Comparison of ENCODE assay signal across 30 cellular contexts in the genomic region with DNA sequence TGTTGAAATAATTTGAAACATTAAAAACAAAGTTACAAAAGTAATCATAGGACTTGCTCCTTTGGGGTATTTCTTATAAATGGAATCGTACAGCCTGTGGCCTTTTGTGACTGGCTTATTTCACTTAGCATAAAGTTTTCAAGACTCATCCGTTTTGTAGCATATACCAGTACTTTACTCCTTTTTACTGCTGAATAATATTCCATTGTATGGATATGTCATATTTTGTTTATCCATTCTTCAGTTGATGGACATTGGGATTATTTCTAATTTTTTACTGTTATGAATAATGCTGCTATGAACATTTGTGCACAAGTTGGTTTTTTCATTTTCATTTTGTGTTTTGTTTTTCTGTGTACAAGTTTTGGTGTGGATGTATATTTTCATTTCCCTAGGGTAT. TPM values are rescaled to one million over a fixed set of nuclear protein-coding genes. Genes with fewer than 3 reads are reported as not detected.
"Had no signal": no experiment of that assay in that cellular context is flagged by ENCODE, and none has a peak within 500 bp of the region (broad histone marks: within the 10 kb centered on the region; RNA-seq: fewer than 3 reads in every experiment).

No MANE protein-coding gene starts in this region.

- H3K27ac ChIP-seq: neural progenitor cell, ovary, parathyroid adenoma, psoas muscle, right lobe of liver, sigmoid colon, suprapubic skin, testis, tibial artery, transverse colon, upper lobe of right lung, uterus had no signal

- H3K27ac Mint-ChIP-seq: natural killer cell; nephron; neural progenitor cell; progenitor cell of endocrine pancreas; stimulated activated memory B cell treated with anti-CD40 and anti-IgM and Interleukin-4, amounts not matched to agents 10 μg/mL and 1 μg/mL and 100 μg/mL, for 72 hours; type B pancreatic cell had no signal

- H3K4me3 ChIP-seq: neural progenitor cell, ovary, psoas muscle, right lobe of liver, sigmoid colon, suprapubic skin, testis, tibial artery, transverse colon, upper lobe of right lung, uterus had no signal

- H3K9me3 ChIP-seq: ovary, psoas muscle, right lobe of liver, sigmoid colon, suprapubic skin, testis, tibial artery, transverse colon, upper lobe of right lung, uterus had no signal

- DNase-seq: natural killer cell; occipital lobe; ovary; posterior cingulate gyrus; psoas muscle; right cardiac atrium; right lobe of liver; sigmoid colon; small intestine; stimulated activated CD4-positive, alpha-beta T cell treated with anti-CD3 and anti-CD28 coated beads, Interleukin-15, amount 100 ng/mL, for 24 hours; stimulated activated CD4-positive, alpha-beta T cell treated with anti-CD3 and anti-CD28 coated beads, Interleukin-2, amount 100 ng/mL, for 24 hours; stimulated activated CD4-positive, alpha-beta T cell treated with anti-CD3 and anti-CD28 coated beads, Interleukin-2, amount 100 ng/mL, for 48 hours; stimulated activated CD4-positive, alpha-beta T cell treated with anti-CD3 and anti-CD28 coated beads, Interleukin-4, amount 100 ng/mL, for 24 hours; stimulated activated naive CD4-positive, alpha-beta T cell; stimulated activated naive CD8-positive, alpha-beta T cell treated with anti-CD3 and anti-CD28 coated beads, Interleukin-15, amount 100 ng/mL, for 72 hours; stimulated activated naive CD8-positive, alpha-beta T cell treated with anti-CD3 and anti-CD28 coated beads, Interleukin-15, Interleukin-2, amounts not matched to agents 100 U/mL and 50 U/mL, for 24 hours; substantia nigra; testis; tibial artery; transverse colon; upper lobe of right lung; uterus had no signal

- H3K4me1 ChIP-seq: neural progenitor cell, parathyroid adenoma, psoas muscle, right lobe of liver, sigmoid colon, suprapubic skin, testis, transverse colon, upper lobe of right lung, uterus had no signal

- FAIRE-seq: small intestine had no signal

- H3K4me2 ChIP-seq: neural progenitor cell had no signal

- H3K36me3 Mint-ChIP-seq: natural killer cell; neural progenitor cell; stimulated activated memory B cell treated with anti-CD40 and anti-IgM and Interleukin-4, amounts not matched to agents 10 μg/mL and 1 μg/mL and 100 μg/mL, for 72 hours; type B pancreatic cell had no signal

- H3K36me3 ChIP-seq: neural progenitor cell, ovary, right lobe of liver, sigmoid colon, suprapubic skin, tibial artery, transverse colon, upper lobe of right lung, uterus had no signal

- H3K4me3 Mint-ChIP-seq: natural killer cell; nephron; neural progenitor cell; stimulated activated memory B cell treated with anti-CD40 and anti-IgM and Interleukin-4, amounts not matched to agents 10 μg/mL and 1 μg/mL and 100 μg/mL, for 72 hours; stimulated activated naive CD8-positive, alpha-beta T cell treated with anti-CD3 and anti-CD28 coated beads, Interleukin-15, amount 100 ng/mL, for 72 hours; type B pancreatic cell had no signal

- H3K27me3 ChIP-seq: neural progenitor cell, ovary, right lobe of liver, sigmoid colon, suprapubic skin, testis, tibial artery, transverse colon, upper lobe of right lung, uterus had no signal

- H3K4me1 Mint-ChIP-seq: nephron; neural progenitor cell; stimulated activated memory B cell treated with anti-CD40 and anti-IgM and Interleukin-4, amounts not matched to agents 10 μg/mL and 1 μg/mL and 100 μg/mL, for 72 hours had no signal

- H3K9me3 Mint-ChIP-seq: natural killer cell; nephron; neural progenitor cell; stimulated activated memory B cell treated with anti-CD40 and anti-IgM and Interleukin-4, amounts not matched to agents 10 μg/mL and 1 μg/mL and 100 μg/mL, for 72 hours; stimulated activated naive CD8-positive, alpha-beta T cell treated with anti-CD3 and anti-CD28 coated beads, Interleukin-15, amount 100 ng/mL, for 72 hours; type B pancreatic cell had no signal

- ATAC-seq: natural killer cell; psoas muscle; right cardiac atrium; right lobe of liver; stimulated activated memory B cell treated with anti-CD40 and anti-IgM and Interleukin-4, amounts not matched to agents 10 μg/mL and 1 μg/mL and 100 μg/mL, for 72 hours; stimulated activated naive CD8-positive, alpha-beta T cell treated with anti-CD3 and anti-CD28 coated beads, Interleukin-15, amount 100 ng/mL, for 72 hours; stimulated activated naive CD8-positive, alpha-beta T cell treated with anti-CD3 and anti-CD28 coated beads, Interleukin-15, Interleukin-2, amounts not matched to agents 100 U/mL and 50 U/mL, for 24 hours; upper lobe of right lung had no signal

RNA-seq across cellular contexts. Expression of gene RHBDL3, which starts 30.0 kb away (rescaled TPM):
- total RNA-seq: renal cortical epithelial cell had no signal
